Comparison of ENCODE assay signal across 1 cellular context in genomic region chr14:33393155-33393894, GRCh38.
TF ChIP-seq lines count a peak whose summit lies in the region.

No MANE protein-coding gene starts in this region.

TF ChIP-seq in HEK293, 187 proteins besides CTCF, POLR2A, EP300 and RAD21 (continued from another document):
- TF ChIP-seq GLI2 (tag by site-specific recombination; IDR thresholded peaks at IDR 0.05; ENCODE audit: borderline replicate concordance, low read depth): peak; percentile 17; the same call in 1 of the 2 replicates
- TF ChIP-seq SP3 (tag by site-specific recombination; IDR thresholded peaks at IDR 0.05): no peak
- peak; percentile 41; the same call in 1 of the 2 replicates for TF ChIP-seq ZNF423 (tag by site-specific recombination; IDR thresholded peaks at IDR 0.05)
- TF ChIP-seq PRDM4 (tag by site-specific recombination; IDR thresholded peaks at IDR 0.05): peak; percentile 44; the same call in 1 of the 2 replicates
- TF ChIP-seq PRDM1 (tag by site-specific recombination; IDR thresholded peaks at IDR 0.05): no peak
- peak; percentile 67; the same call in 1 of the 2 replicates for TF ChIP-seq ZXDB (tag by site-specific recombination; IDR thresholded peaks at IDR 0.05)
- peak; percentile 32; the same call in 1 of the 2 replicates for TF ChIP-seq ZNF596 (tag by site-specific recombination; IDR thresholded peaks at IDR 0.05)
- peak; percentile 83 for TF ChIP-seq ZNF629 (tag by site-specific recombination; IDR thresholded peaks at IDR 0.05)
- TF ChIP-seq FEZF1 (tag by site-specific recombination; IDR thresholded peaks at IDR 0.05): peak; percentile 94
- TF ChIP-seq, protein P1, sequence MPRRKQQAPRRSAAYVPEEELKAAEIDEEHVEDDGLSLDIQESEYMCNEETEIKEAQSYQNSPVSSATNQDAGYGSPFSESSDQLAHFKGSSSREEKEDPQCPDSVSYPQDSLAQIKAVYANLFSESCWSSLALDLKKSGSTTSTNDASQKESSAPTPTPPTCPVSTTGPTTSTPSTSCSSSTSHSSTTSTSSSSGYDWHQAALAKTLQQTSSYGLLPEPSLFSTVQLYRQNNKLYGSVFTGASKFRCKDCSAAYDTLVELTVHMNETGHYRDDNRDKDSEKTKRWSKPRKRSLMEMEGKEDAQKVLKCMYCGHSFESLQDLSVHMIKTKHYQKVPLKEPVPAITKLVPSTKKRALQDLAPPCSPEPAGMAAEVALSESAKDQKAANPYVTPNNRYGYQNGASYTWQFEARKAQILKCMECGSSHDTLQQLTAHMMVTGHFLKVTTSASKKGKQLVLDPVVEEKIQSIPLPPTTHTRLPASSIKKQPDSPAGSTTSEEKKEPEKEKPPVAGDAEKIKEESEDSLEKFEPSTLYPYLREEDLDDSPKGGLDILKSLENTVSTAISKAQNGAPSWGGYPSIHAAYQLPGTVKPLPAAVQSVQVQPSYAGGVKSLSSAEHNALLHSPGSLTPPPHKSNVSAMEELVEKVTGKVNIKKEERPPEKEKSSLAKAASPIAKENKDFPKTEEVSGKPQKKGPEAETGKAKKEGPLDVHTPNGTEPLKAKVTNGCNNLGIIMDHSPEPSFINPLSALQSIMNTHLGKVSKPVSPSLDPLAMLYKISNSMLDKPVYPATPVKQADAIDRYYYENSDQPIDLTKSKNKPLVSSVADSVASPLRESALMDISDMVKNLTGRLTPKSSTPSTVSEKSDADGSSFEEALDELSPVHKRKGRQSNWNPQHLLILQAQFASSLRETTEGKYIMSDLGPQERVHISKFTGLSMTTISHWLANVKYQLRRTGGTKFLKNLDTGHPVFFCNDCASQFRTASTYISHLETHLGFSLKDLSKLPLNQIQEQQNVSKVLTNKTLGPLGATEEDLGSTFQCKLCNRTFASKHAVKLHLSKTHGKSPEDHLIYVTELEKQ (tag by site-specific recombination; IDR thresholded peaks at IDR 0.05; ENCODE audit: borderline replicate concordance): peak; percentile 48; the same call in 1 of the 2 replicates
- no peak for TF ChIP-seq ZNF155 (tag by site-specific recombination; IDR thresholded peaks at IDR 0.05)
- peak; percentile 42 for TF ChIP-seq GLIS1 (tag by site-specific recombination; IDR thresholded peaks at IDR 0.05)
- 0 out of 2 replicates have a peak, but pooled peaks have one; percentile 11 for TF ChIP-seq ZNF394 (tag by site-specific recombination; IDR thresholded peaks at IDR 0.05; ENCODE audit: borderline replicate concordance)
- peak; percentile 48; the same call in 1 of the 2 replicates for TF ChIP-seq ZBTB20 (tag by site-specific recombination; IDR thresholded peaks at IDR 0.05)
- TF ChIP-seq GLIS2 (tag by site-specific recombination; IDR thresholded peaks at IDR 0.05): no peak
- peak; percentile 52; the same call in 1 of the 2 replicates for TF ChIP-seq SP7 (tag by site-specific recombination; IDR thresholded peaks at IDR 0.05)
- TF ChIP-seq ZNF175 (tag by site-specific recombination; IDR thresholded peaks at IDR 0.05): no peak
- TF ChIP-seq, protein P2, sequence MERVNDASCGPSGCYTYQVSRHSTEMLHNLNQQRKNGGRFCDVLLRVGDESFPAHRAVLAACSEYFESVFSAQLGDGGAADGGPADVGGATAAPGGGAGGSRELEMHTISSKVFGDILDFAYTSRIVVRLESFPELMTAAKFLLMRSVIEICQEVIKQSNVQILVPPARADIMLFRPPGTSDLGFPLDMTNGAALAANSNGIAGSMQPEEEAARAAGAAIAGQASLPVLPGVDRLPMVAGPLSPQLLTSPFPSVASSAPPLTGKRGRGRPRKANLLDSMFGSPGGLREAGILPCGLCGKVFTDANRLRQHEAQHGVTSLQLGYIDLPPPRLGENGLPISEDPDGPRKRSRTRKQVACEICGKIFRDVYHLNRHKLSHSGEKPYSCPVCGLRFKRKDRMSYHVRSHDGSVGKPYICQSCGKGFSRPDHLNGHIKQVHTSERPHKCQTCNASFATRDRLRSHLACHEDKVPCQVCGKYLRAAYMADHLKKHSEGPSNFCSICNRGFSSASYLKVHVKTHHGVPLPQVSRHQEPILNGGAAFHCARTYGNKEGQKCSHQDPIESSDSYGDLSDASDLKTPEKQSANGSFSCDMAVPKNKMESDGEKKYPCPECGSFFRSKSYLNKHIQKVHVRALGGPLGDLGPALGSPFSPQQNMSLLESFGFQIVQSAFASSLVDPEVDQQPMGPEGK (tag by site-specific recombination; IDR thresholded peaks at IDR 0.05): peak; percentile 39; the same call in 1 of the 2 replicates
- TF ChIP-seq ZNF707 (tag by site-specific recombination; IDR thresholded peaks at IDR 0.05): no peak
- TF ChIP-seq ZBTB48 (tag by site-specific recombination; IDR thresholded peaks at IDR 0.05): peak; percentile 16; the same call in 1 of the 2 replicates
- TF ChIP-seq, protein P3, sequence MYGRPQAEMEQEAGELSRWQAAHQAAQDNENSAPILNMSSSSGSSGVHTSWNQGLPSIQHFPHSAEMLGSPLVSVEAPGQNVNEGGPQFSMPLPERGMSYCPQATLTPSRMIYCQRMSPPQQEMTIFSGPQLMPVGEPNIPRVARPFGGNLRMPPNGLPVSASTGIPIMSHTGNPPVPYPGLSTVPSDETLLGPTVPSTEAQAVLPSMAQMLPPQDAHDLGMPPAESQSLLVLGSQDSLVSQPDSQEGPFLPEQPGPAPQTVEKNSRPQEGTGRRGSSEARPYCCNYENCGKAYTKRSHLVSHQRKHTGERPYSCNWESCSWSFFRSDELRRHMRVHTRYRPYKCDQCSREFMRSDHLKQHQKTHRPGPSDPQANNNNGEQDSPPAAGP (tag by site-specific recombination; IDR thresholded peaks at IDR 0.05): no peak
- peak; percentile 65; the same call in 1 of the 2 replicates for TF ChIP-seq ZNF366 (tag by site-specific recombination; conservative IDR thresholded peaks at IDR 0.05)
- TF ChIP-seq, protein P4, sequence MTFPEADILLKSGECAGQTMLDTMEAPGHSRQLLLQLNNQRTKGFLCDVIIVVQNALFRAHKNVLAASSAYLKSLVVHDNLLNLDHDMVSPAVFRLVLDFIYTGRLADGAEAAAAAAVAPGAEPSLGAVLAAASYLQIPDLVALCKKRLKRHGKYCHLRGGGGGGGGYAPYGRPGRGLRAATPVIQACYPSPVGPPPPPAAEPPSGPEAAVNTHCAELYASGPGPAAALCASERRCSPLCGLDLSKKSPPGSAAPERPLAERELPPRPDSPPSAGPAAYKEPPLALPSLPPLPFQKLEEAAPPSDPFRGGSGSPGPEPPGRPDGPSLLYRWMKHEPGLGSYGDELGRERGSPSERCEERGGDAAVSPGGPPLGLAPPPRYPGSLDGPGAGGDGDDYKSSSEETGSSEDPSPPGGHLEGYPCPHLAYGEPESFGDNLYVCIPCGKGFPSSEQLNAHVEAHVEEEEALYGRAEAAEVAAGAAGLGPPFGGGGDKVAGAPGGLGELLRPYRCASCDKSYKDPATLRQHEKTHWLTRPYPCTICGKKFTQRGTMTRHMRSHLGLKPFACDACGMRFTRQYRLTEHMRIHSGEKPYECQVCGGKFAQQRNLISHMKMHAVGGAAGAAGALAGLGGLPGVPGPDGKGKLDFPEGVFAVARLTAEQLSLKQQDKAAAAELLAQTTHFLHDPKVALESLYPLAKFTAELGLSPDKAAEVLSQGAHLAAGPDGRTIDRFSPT (tag by site-specific recombination; IDR thresholded peaks at IDR 0.05): no peak
- TF ChIP-seq, protein P5, sequence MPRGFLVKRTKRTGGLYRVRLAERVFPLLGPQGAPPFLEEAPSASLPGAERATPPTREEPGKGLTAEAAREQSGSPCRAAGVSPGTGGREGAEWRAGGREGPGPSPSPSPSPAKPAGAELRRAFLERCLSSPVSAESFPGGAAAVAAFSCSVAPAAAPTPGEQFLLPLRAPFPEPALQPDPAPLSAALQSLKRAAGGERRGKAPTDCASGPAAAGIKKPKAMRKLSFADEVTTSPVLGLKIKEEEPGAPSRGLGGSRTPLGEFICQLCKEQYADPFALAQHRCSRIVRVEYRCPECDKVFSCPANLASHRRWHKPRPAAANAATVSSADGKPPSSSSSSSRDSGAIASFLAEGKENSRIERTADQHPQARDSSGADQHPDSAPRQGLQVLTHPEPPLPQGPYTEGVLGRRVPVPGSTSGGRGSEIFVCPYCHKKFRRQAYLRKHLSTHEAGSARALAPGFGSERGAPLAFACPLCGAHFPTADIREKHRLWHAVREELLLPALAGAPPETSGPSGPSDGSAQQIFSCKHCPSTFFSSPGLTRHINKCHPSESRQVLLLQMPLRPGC (tag by site-specific recombination; IDR thresholded peaks at IDR 0.05): peak; percentile 28; the same call in 1 of the 2 replicates
- peak; percentile 86 for TF ChIP-seq ZNF843 (tag by site-specific recombination; IDR thresholded peaks at IDR 0.05)
- peak; percentile 64; the same call in 1 of the 2 replicates for TF ChIP-seq ZNF561 (tag by site-specific recombination; IDR thresholded peaks at IDR 0.05; ENCODE audit: borderline replicate concordance)
- TF ChIP-seq ZEB2 (tag by site-specific recombination; IDR thresholded peaks at IDR 0.05): peak; percentile 64
- TF ChIP-seq ATF2 (tag by site-specific recombination; IDR thresholded peaks at IDR 0.05; ENCODE audit: low read depth): peak; percentile 83
- TF ChIP-seq ZNF362 (tag by site-specific recombination; IDR thresholded peaks at IDR 0.05): no peak
- peak; percentile 93 for TF ChIP-seq TRIM28 (IDR thresholded peaks at IDR 0.05; ENCODE audit: borderline replicate concordance, low read length)
